8 cellular contexts compared by ENCODE assay signal in the genomic region with DNA sequence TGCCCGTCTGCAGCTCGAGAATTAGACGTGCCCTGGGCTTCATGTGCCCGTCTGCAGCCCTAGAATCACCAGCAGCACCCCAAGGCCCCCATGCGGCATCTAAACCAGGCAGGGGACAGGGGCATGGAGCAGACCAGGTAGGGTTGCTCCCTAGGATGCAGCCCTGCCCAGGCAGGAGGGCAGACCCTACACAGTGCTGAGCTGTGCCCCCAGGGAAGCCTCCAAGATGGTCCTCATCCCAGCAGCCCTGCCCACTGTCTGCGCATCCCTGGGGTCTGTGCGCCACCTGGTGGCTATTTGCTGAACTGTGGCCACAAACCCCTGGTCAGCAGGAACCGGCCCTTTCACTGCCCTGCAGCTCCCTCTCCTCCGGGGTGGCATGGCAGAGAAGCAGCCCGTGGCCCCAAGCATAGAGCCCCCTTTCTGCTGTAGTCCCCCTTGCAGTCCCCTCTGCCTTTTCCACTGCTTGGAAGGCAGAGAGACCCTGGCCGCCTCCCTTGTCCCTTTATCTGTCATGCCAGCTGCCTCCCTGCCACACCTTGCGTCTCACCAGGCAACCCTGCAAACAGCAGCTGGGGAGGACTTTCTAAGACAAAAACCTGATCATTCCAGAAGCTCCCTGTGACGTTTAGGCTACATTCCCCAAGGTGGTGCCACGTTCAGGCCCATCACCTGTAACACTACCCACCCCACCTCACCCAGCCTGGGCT.
A peak's percentile ranks its signal among the peaks of the same experiment; 100 is the strongest.
DNase-seq lines count a peak whose midpoint lies in the region; ATAC-seq and TF ChIP-seq lines count a peak whose summit lies in the region.

No MANE protein-coding gene starts in this region.

- in situ Hi-C loops in GM13976 (cut with MboI; ENCODE audit: low sequenced_read_pairs, unreplicated experiment), result loop anchor here (5.0 to 10.0 kb wide), 2 partner anchors 99 to 363 kb away; no protein-coding TSS in a partner anchor

- H3K9me3 ChIP-seq in esophagus muscularis mucosa, result no peaks in the 10 kb centered on the region

- DNase-seq in 8988T (peak; percentile 88), GM13976 (ENCODE audit: low spot score) (peak; percentile 85), NCI-H748 treated with DMSO at 0.1 percent for 48 hours (lab: John Stamatoyannopoulos, UW) (peak; percentile 3), activated T-cell treated with anti-CD3 and anti-CD28 coated beads for 4 hours (peak; percentile 63), esophagus muscularis mucosa (ENCODE audit: extremely low spot score) (no peak)
- DNase-seq in natural killer cell treated with Interleukin-12 subunit alpha and Interleukin-12 subunit beta and Interleukin-15 and Interleukin-18, amount 100 ng/mL, for 72 hours (ENCODE audit: low spot score), result peak; percentile 60
- peak in 5 of 6 experiments; percentile 44 to 73 (median 53) for DNase-seq in stimulated activated naive CD4-positive, alpha-beta T cell (lab: John Stamatoyannopoulos, UW)

- H3K9me3 Mint-ChIP-seq in natural killer cell treated with Interleukin-12 subunit alpha and Interleukin-12 subunit beta and Interleukin-15 and Interleukin-18, amount 100 ng/mL, for 72 hours, result no peaks in the 10 kb centered on the region

- TF ChIP-seq CTCF in GM13976 (IDR thresholded peaks at IDR 0.05; ENCODE audit: borderline replicate concordance, control extremely low read depth, extremely low read depth, insufficient read depth, missing control alignments), result peak; percentile 98
- TF ChIP-seq CTCF in esophagus muscularis mucosa (IDR thresholded peaks at IDR 0.05), result peak; percentile 94 to 99 (median 95)

- peaks cover 14 to 15% of the 10 kb centered on the region in 2 donors for H3K4me1 Mint-ChIP-seq in natural killer cell treated with Interleukin-12 subunit alpha and Interleukin-12 subunit beta and Interleukin-15 and Interleukin-18, amount 100 ng/mL, for 72 hours (ENCODE audit: low read depth in 2 of 2)

- H3K27me3 Mint-ChIP-seq in natural killer cell treated with Interleukin-12 subunit alpha and Interleukin-12 subunit beta and Interleukin-15 and Interleukin-18, amount 100 ng/mL, for 72 hours, result peaks cover 6 to 11% of the 10 kb centered on the region in 2 donors

- ATAC-seq in natural killer cell treated with Interleukin-12 subunit alpha and Interleukin-12 subunit beta and Interleukin-15 and Interleukin-18, amount 100 ng/mL, for 72 hours, result peak in 1 of 2 donors; percentile 42
- ATAC-seq in HG02763 (IDR thresholded peaks at IDR 0.05; ENCODE audit: unreplicated experiment), result no peak

- TF ChIP-seq EP300 in esophagus muscularis mucosa (IDR thresholded peaks at IDR 0.05), result no peak

- no peak overlapping the region for H3K27ac ChIP-seq in esophagus muscularis mucosa (replicated peaks in 1 of 4)

- intact Hi-C loops in esophagus muscularis mucosa (cut with DNase I), result loop anchor here (2.0 to 10.0 kb wide), 5 partner anchors 103 to 337 kb away; partner anchors contain the start of genes C11orf21, KCNQ1OT1 and TSPAN32

- H3K4me1 ChIP-seq in esophagus muscularis mucosa, result peaks cover 12 to 39% (median 19%) of the 10 kb centered on the region in 4 donors

- H3K4me3 Mint-ChIP-seq in natural killer cell treated with Interleukin-12 subunit alpha and Interleukin-12 subunit beta and Interleukin-15 and Interleukin-18, amount 100 ng/mL, for 72 hours, result no peak overlapping the region

- WGBS in esophagus muscularis mucosa, result 39% methylated on average over 5 of the region's 14 CpGs

- peaks cover 0 to 22% (median 0%) of the 10 kb centered on the region in 4 donors for H3K27me3 ChIP-seq in esophagus muscularis mucosa

- no peak for TF ChIP-seq POLR2A in esophagus muscularis mucosa (IDR thresholded peaks at IDR 0.05; ENCODE audit: low read depth)

- H3K4me3 ChIP-seq in esophagus muscularis mucosa, result no peak overlapping the region

- H3K36me3 Mint-ChIP-seq in natural killer cell treated with Interleukin-12 subunit alpha and Interleukin-12 subunit beta and Interleukin-15 and Interleukin-18, amount 100 ng/mL, for 72 hours, result no peaks in the 10 kb centered on the region

- H3K36me3 ChIP-seq in esophagus muscularis mucosa, result peaks cover 0 to 9% (median 0%) of the 10 kb centered on the region in 4 donors

- no peak overlapping the region for H3K27ac Mint-ChIP-seq in natural killer cell treated with Interleukin-12 subunit alpha and Interleukin-12 subunit beta and Interleukin-15 and Interleukin-18, amount 100 ng/mL, for 72 hours
